11 cellular contexts compared by ENCODE assay signal in genomic region chr1:159915571-159916239, GRCh38. TPM values are rescaled to one million over a fixed set of nuclear protein-coding genes. Genes with fewer than 3 reads are reported as not detected.
A peak's percentile ranks its signal among the peaks of the same experiment; 100 is the strongest.
DNase-seq lines count a peak whose midpoint lies in the region; ATAC-seq, FAIRE-seq and TF ChIP-seq lines count a peak whose summit lies in the region.
"Had no signal": no experiment of that assay in that cellular context is flagged by ENCODE, and none has a peak within 500 bp of the region (broad histone marks: within the 10 kb centered on the region; RNA-seq: fewer than 3 reads in every experiment).

No MANE protein-coding gene starts in this region.

- H3K27me3 ChIP-seq in heart right ventricle (no peaks in the 10 kb centered on the region), suprapubic skin (no peaks in the 10 kb centered on the region), small intestine (ENCODE audit: control insufficient read depth in 2 of 2, insufficient read depth in 2 of 2, low read length in 2 of 2) (no peaks in the 10 kb centered on the region)

- H3K27me3 Mint-ChIP-seq in activated CD4-positive, alpha-beta T cell treated with anti-CD3 and anti-CD28 coated beads for 36 hours, result no peaks in the 10 kb centered on the region
- no peaks in the 10 kb centered on the region for H3K27me3 Mint-ChIP-seq in WTC11 (ENCODE audit: low read depth)

- peaks cover 39% of the 10 kb centered on the region for H3K36me3 Mint-ChIP-seq in activated CD4-positive, alpha-beta T cell treated with anti-CD3 and anti-CD28 coated beads for 36 hours (ENCODE audit: low read depth)
- H3K36me3 Mint-ChIP-seq in WTC11, result peaks cover 4% of the 10 kb centered on the region
- H3K36me3 Mint-ChIP-seq in stimulated activated effector memory CD8-positive, alpha-beta T cell treated with anti-CD3 and anti-CD28 coated beads, Interleukin-12 subunit alpha, Interleukin-12 subunit beta, amount 100 ng/mL, for 72 hours, result peaks cover 78% of the 10 kb centered on the region

- no peak for DNase-seq in activated CD4-positive, alpha-beta T cell treated with anti-CD3 and anti-CD28 coated beads for 36 hours
- no peak for DNase-seq in activated CD4-positive, alpha-beta T cell treated with anti-CD3 and anti-CD28 coated beads, Interleukin-2, amount 50 U/mL, for 48 hours
- no peak for DNase-seq in WTC11 (ENCODE audit: low spot score)
- DNase-seq in heart right ventricle, result no peak
- no peak for DNase-seq in stimulated activated effector memory CD8-positive, alpha-beta T cell treated with anti-CD3 and anti-CD28 coated beads, Interleukin-12 subunit alpha, Interleukin-12 subunit beta, amount 100 ng/mL, for 72 hours (ENCODE audit: low spot score in 2 of 2)
- DNase-seq in suprapubic skin (ENCODE audit: low spot score in 2 of 2), result no peak
- DNase-seq in D721Med (ENCODE audit: insufficient read length, low spot score), result no peak
- DNase-seq in small intestine, result no peak
- DNase-seq: NCI-H1105 treated with DMSO at 0.1 percent for 48 hours had no signal

- no peaks in the 10 kb centered on the region for H3K9me3 Mint-ChIP-seq in activated CD4-positive, alpha-beta T cell treated with anti-CD3 and anti-CD28 coated beads for 36 hours (ENCODE audit: low read depth)
- no peaks in the 10 kb centered on the region for H3K9me3 Mint-ChIP-seq in WTC11
- no peaks in the 10 kb centered on the region for H3K9me3 Mint-ChIP-seq in stimulated activated effector memory CD8-positive, alpha-beta T cell treated with anti-CD3 and anti-CD28 coated beads, Interleukin-12 subunit alpha, Interleukin-12 subunit beta, amount 100 ng/mL, for 72 hours

- intact Hi-C loops in activated CD4-positive, alpha-beta T cell treated with anti-CD3 and anti-CD28 coated beads for 36 hours (cut with DNase I, micrococcal nuclease), result no loop called here
- intact Hi-C loops in heart right ventricle (cut with DNase I), result no loop called here

- CTCF ChIA-PET in activated CD4-positive, alpha-beta T cell treated with anti-CD3 and anti-CD28 coated beads for 36 hours (lab: Charles Lee), result interaction anchor here (0.6 to 1.2 kb wide), 2 partner anchors 20 to 63 kb away, joined by 3 read pairs; no protein-coding TSS in a partner anchor
- CTCF ChIA-PET in WTC11 (lab: Charles Lee), result interaction anchor here (0.6 to 1.8 kb wide), 8 partner anchors 9 to 135 kb away, joined by 3 to 16 read pairs (median 4); partner anchors contain the start of gene DUSP23

- peak overlapping the region; percentile 62 for H3K27ac Mint-ChIP-seq in activated CD4-positive, alpha-beta T cell treated with anti-CD3 and anti-CD28 coated beads for 36 hours
- peak overlapping the region; percentile 88 for H3K27ac Mint-ChIP-seq in WTC11
- H3K27ac Mint-ChIP-seq in stimulated activated effector memory CD8-positive, alpha-beta T cell treated with anti-CD3 and anti-CD28 coated beads, Interleukin-12 subunit alpha, Interleukin-12 subunit beta, amount 100 ng/mL, for 72 hours, result peak overlapping the region; percentile 84

- H3K36me3 ChIP-seq in heart right ventricle (peaks cover 0 to 57% (median 32%) of the 10 kb centered on the region in 9 donors), suprapubic skin (peaks cover 33% of the 10 kb centered on the region), small intestine (ENCODE audit: control insufficient read depth in 2 of 2, insufficient read depth in 2 of 2, low read length in 2 of 2) (peaks cover 0 to 10% of the 10 kb centered on the region in 2 donors)

- H3K4me3 ChIP-seq in heart right ventricle (no peak overlapping the region), suprapubic skin (no peak overlapping the region), small intestine (ENCODE audit: low read depth in 1 of 2, low read length in 2 of 2) (no peak overlapping the region)
- H3K4me3 ChIP-seq: lung had no signal

- ATAC-seq in activated CD4-positive, alpha-beta T cell treated with anti-CD3 and anti-CD28 coated beads for 36 hours, result no peak
- ATAC-seq in WTC11, result peak; percentile 18
- ATAC-seq in heart right ventricle, result peak in 3 of 8 donors; percentile 2 to 21 (median 14)
- ATAC-seq in stimulated activated effector memory CD8-positive, alpha-beta T cell treated with anti-CD3 and anti-CD28 coated beads, Interleukin-12 subunit alpha, Interleukin-12 subunit beta, amount 100 ng/mL, for 72 hours, result no peak

- TF ChIP-seq CTCF in WTC11 (IDR thresholded peaks at IDR 0.05), result no peak
- no peak for TF ChIP-seq CTCF in heart right ventricle (IDR thresholded peaks at IDR 0.05)
- no peak for TF ChIP-seq CTCF in suprapubic skin (IDR thresholded peaks at IDR 0.05)
- TF ChIP-seq CTCF in D721Med (IDR thresholded peaks at IDR 0.05; ENCODE audit: insufficient read depth, missing control alignments), result no peak

- H3K4me1 ChIP-seq in heart right ventricle, result peaks cover 17 to 87% (median 68%) of the 10 kb centered on the region in 9 donors
- peaks cover 91% of the 10 kb centered on the region for H3K4me1 ChIP-seq in suprapubic skin
- peaks cover 7% of the 10 kb centered on the region in 2 donors for H3K4me1 ChIP-seq in small intestine (ENCODE audit: control insufficient read depth in 2 of 2, insufficient read depth in 1 of 2, low read depth in 1 of 2, low read length in 1 of 2)

- 33 to 42% methylated on average over 5 of the region's 5 CpGs for WGBS in heart right ventricle, 2 donors
- WGBS in suprapubic skin, result 26% methylated on average over 5 of the region's 5 CpGs
- 39 to 54% (median 40%) methylated on average over 5 of the region's 5 CpGs for WGBS in small intestine, 3 donors

- FAIRE-seq in D721Med (lab: Jason Lieb, UNC) (no peak), small intestine (lab: Jason Lieb, UNC) (no peak)
- FAIRE-seq: endometrium had no signal

- peak overlapping the region in 9 of 10 donors; percentile 5 to 69 (median 47) for H3K27ac ChIP-seq in heart right ventricle
- no peak overlapping the region for H3K27ac ChIP-seq in suprapubic skin
- peak overlapping the region in 1 of 2 donors; percentile 23 for H3K27ac ChIP-seq in small intestine (ENCODE audit: low read depth in 1 of 2, low read length in 1 of 2)

- H3K4me3 Mint-ChIP-seq in activated CD4-positive, alpha-beta T cell treated with anti-CD3 and anti-CD28 coated beads for 36 hours, result no peak overlapping the region
- H3K4me3 Mint-ChIP-seq in WTC11, result no peak overlapping the region
- H3K4me3 Mint-ChIP-seq in stimulated activated effector memory CD8-positive, alpha-beta T cell treated with anti-CD3 and anti-CD28 coated beads, Interleukin-12 subunit alpha, Interleukin-12 subunit beta, amount 100 ng/mL, for 72 hours, result no peak overlapping the region

- no peak for TF ChIP-seq POLR2A in suprapubic skin (IDR thresholded peaks at IDR 0.05)

- no peak for TF ChIP-seq EP300 in suprapubic skin (IDR thresholded peaks at IDR 0.05)

- H3K9me3 ChIP-seq in heart right ventricle (no peaks in the 10 kb centered on the region), suprapubic skin (no peaks in the 10 kb centered on the region), small intestine (ENCODE audit: control insufficient read depth, low read depth) (no peaks in the 10 kb centered on the region)

- H3K4me1 Mint-ChIP-seq in activated CD4-positive, alpha-beta T cell treated with anti-CD3 and anti-CD28 coated beads for 36 hours, result peaks cover 55% of the 10 kb centered on the region
- H3K4me1 Mint-ChIP-seq in WTC11, result peaks cover 52% of the 10 kb centered on the region
- peaks cover 71% of the 10 kb centered on the region for H3K4me1 Mint-ChIP-seq in stimulated activated effector memory CD8-positive, alpha-beta T cell treated with anti-CD3 and anti-CD28 coated beads, Interleukin-12 subunit alpha, Interleukin-12 subunit beta, amount 100 ng/mL, for 72 hours

- POLR2A ChIA-PET in activated CD4-positive, alpha-beta T cell treated with anti-CD3 and anti-CD28 coated beads for 36 hours (lab: Charles Lee), result no interaction called here
- POLR2A ChIA-PET in WTC11 (lab: Charles Lee), result no interaction called here

TF ChIP-seq in WTC11, 78 proteins besides CTCF, POLR2A, EP300 and RAD21 (continues in another document):
- TF ChIP-seq RORB (CRISPR knock-in tag; IDR thresholded peaks at IDR 0.05), result no peak

RNA-seq across cellular contexts. Expression of gene TAGLN2, which starts 9.6 kb away (rescaled TPM):
- total RNA-seq in activated CD4-positive, alpha-beta T cell treated with anti-CD3 and anti-CD28 coated beads for 36 hours, result 100 to 1,000 TPM; 410 to 495 TPM
- total RNA-seq in WTC11 (2021) (66.9 to 75.3 TPM (median 73.3 TPM) in 3 replicates), heart right ventricle (100 to 1,000 TPM in 4 of 10 donors, 10 to 100 TPM in 6; 65.9 to 228 (median 92.5) TPM), suprapubic skin (100 to 1,000 TPM; 281 to 427 (median 338) TPM)
- polyA plus RNA-seq in heart right ventricle (100 to 1,000 TPM; 131 to 283 TPM), small intestine (100 to 1,000 TPM; 384 to 472 (median 416) TPM)

RNA-seq across cellular contexts. Expression of gene CFAP45, which starts 15.7 kb away (rescaled TPM):
- 1 to 10 TPM in 1 of 2 experiments, under 1 TPM in 1; 0.98 to 1.1 TPM for total RNA-seq in activated CD4-positive, alpha-beta T cell treated with anti-CD3 and anti-CD28 coated beads for 36 hours
- total RNA-seq in WTC11 (2021) (0.27 to 0.48 TPM (median 0.48 TPM) in 3 replicates), heart right ventricle (1 to 10 TPM in 1 of 10 donors, under 1 TPM in 9; 0.17 to 1.5 (median 0.47) TPM), suprapubic skin (1 to 10 TPM in 3 of 4 donors, under 1 TPM in 1; 0.78 to 2.1 (median 1.6) TPM)
- polyA plus RNA-seq in heart right ventricle (1 to 10 TPM in 1 of 2 donors, under 1 TPM in 1; 0.70 to 1.4 TPM), small intestine (1 to 10 TPM in 1 of 3 donors, under 1 TPM in 1, not detected in 1; 0.36 to 1.1 TPM)

RNA-seq across cellular contexts. Expression of gene IGSF9, which starts 29.7 kb away (rescaled TPM):
- under 1 TPM in 1 of 2 experiments, not detected in 1; 0.07 TPM for total RNA-seq in activated CD4-positive, alpha-beta T cell treated with anti-CD3 and anti-CD28 coated beads for 36 hours
- 16.4 to 19.4 TPM (median 18.8 TPM) in 3 replicates for total RNA-seq in WTC11 (2021)
- under 1 TPM in 3 of 10 donors, not detected in 7; 0.07 to 0.15 (median 0.08) TPM for total RNA-seq in heart right ventricle
- polyA plus RNA-seq in heart right ventricle, result under 1 TPM; 0.03 to 0.15 TPM
- 10 to 100 TPM; 26.1 to 44.1 (median 28.4) TPM for total RNA-seq in suprapubic skin
- polyA plus RNA-seq in small intestine, result 10 to 100 TPM in 2 of 3 donors, 1 to 10 TPM in 1; 3.1 to 34.6 (median 18.1) TPM

RNA-seq across cellular contexts. Expression of gene SLAMF9, which starts 38.3 kb away (rescaled TPM):
- total RNA-seq in activated CD4-positive, alpha-beta T cell treated with anti-CD3 and anti-CD28 coated beads for 36 hours, result not detected
- total RNA-seq in WTC11 (2021) (not detected in 3 replicates), heart right ventricle (not detected), suprapubic skin (not detected)
- polyA plus RNA-seq in heart right ventricle (under 1 TPM in 1 of 2 donors, not detected in 1; 0.13 TPM), small intestine (not detected)

RNA-seq across cellular contexts. Expression of gene VSIG8, which starts 53.2 kb away (rescaled TPM):
- under 1 TPM in 1 of 2 experiments, not detected in 1; 0.11 TPM for total RNA-seq in activated CD4-positive, alpha-beta T cell treated with anti-CD3 and anti-CD28 coated beads for 36 hours
- total RNA-seq in WTC11 (2021), result not detected in 3 replicates
- total RNA-seq in heart right ventricle, result not detected
- under 1 TPM in 1 of 2 donors, not detected in 1; 0.44 TPM for polyA plus RNA-seq in heart right ventricle
- 10 to 100 TPM; 18.1 to 62.2 (median 25.7) TPM for total RNA-seq in suprapubic skin
- polyA plus RNA-seq in small intestine, result under 1 TPM in 1 of 3 donors, not detected in 2; 0.19 TPM

Comparison
In these comparisons a context has a peak if more than half of its experiments do, and no peak if none do; other contexts are left out.
1. RNA of gene IGSF9, which starts 29.7 kb away (total RNA-seq): 26.1 to 44.1 TPM in suprapubic skin and 16.4 to 19.4 TPM in WTC11; 0.07 TPM in activated CD4-positive, alpha-beta T cell treated with anti-CD3 and anti-CD28 coated beads for 36 hours and 0.07 to 0.15 TPM in heart right ventricle; every median in the first group is over 10 times any median in the second.
2. Peak in every context shown above with its lines, with median percentiles within 50 percentile points of each other: H3K27ac Mint-ChIP-seq.